ENCODE assay signal across 1 cellular context in the genomic region with DNA sequence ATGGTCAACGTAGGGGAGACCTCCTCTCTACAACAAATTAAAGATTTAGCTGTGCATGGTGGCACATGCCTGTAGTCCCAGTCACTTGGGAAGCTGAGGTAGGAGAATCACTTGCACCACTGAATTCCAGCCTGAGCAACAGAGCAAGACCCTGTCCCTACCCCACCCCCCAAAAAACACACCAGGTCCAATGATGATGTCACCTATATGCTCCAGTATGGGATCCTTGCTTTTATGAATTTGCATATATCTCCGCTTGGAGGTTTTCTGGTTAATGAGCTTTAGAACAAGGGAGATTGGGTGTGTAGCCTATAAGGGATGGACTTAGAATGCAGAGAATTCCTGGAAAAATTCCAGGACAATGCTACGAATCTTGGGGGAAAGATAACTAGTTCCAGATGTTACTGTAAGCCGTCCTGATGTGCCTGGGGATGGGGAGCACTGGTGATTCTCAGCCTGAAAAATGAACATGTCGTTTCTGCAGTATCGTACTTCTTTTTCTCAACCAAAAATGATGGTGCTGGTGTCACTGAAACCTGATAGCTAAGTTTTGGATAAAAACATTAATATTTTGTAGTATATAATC.
TF ChIP-seq lines count a peak whose summit lies in the region.

No MANE protein-coding gene starts in this region.

TF ChIP-seq in HepG2, 621 proteins besides CTCF, POLR2A, EP300 and RAD21 (continued from another document):
- TF ChIP-seq, protein P1, sequence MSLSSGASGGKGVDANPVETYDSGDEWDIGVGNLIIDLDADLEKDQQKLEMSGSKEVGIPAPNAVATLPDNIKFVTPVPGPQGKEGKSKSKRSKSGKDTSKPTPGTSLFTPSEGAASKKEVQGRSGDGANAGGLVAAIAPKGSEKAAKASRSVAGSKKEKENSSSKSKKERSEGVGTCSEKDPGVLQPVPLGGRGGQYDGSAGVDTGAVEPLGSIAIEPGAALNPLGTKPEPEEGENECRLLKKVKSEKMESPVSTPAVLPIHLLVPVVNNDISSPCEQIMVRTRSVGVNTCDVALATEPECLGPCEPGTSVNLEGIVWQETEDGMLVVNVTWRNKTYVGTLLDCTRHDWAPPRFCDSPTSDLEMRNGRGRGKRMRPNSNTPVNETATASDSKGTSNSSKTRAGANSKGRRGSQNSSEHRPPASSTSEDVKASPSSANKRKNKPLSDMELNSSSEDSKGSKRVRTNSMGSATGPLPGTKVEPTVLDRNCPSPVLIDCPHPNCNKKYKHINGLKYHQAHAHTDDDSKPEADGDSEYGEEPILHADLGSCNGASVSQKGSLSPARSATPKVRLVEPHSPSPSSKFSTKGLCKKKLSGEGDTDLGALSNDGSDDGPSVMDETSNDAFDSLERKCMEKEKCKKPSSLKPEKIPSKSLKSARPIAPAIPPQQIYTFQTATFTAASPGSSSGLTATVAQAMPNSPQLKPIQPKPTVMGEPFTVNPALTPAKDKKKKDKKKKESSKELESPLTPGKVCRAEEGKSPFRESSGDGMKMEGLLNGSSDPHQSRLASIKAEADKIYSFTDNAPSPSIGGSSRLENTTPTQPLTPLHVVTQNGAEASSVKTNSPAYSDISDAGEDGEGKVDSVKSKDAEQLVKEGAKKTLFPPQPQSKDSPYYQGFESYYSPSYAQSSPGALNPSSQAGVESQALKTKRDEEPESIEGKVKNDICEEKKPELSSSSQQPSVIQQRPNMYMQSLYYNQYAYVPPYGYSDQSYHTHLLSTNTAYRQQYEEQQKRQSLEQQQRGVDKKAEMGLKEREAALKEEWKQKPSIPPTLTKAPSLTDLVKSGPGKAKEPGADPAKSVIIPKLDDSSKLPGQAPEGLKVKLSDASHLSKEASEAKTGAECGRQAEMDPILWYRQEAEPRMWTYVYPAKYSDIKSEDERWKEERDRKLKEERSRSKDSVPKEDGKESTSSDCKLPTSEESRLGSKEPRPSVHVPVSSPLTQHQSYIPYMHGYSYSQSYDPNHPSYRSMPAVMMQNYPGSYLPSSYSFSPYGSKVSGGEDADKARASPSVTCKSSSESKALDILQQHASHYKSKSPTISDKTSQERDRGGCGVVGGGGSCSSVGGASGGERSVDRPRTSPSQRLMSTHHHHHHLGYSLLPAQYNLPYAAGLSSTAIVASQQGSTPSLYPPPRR (CRISPR knock-in tag; IDR thresholded peaks at IDR 0.05; ENCODE audit: borderline replicate concordance) = no peak
- no peak for TF ChIP-seq ZNF777 (CRISPR knock-in tag; IDR thresholded peaks at IDR 0.05)
- TF ChIP-seq PHF5A (CRISPR knock-in tag; IDR thresholded peaks at IDR 0.05; ENCODE audit: low read depth, unreplicated experiment) = no peak
TF ChIP-seq in HepG2: peak in this region for 1.
